Comparison of ENCODE assay signal across 10 cellular contexts in the genomic region with DNA sequence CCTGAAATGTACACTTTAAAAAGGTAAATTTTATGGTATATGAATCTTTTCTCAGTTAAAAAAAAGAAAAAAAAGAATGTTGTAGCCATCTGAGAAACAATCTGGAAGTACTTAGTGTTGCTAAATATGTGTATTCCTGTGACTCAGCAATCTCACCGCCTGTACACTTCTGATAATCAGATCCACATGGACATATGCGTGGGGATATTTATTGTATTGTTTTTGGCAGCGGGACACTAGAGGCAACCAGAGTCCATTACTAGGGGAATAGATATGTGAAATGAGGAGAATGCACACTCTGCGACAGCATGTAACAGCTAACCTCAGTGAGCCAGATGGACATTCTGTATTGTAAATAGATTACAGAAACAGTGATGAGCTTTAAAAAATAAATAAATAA.
DNase-seq lines count a peak whose midpoint lies in the region; FAIRE-seq and TF ChIP-seq lines count a peak whose summit lies in the region.
"Had no signal": no experiment of that assay in that cellular context is flagged by ENCODE, and none has a peak within 500 bp of the region (broad histone marks: within the 10 kb centered on the region; RNA-seq: fewer than 3 reads in every experiment).

No MANE protein-coding gene starts in this region.

- H3K4me3 ChIP-seq in fibroblast of lung (replicated peaks in 1 of 4; ENCODE audit: control extremely low read depth in 1 of 4, insufficient read depth in 1 of 4, low read depth in 3 of 4, low read length in 4 of 4) = no peak overlapping the region
- H3K4me3 ChIP-seq in skeletal muscle satellite cell (ENCODE audit: low read length) = no peak overlapping the region

- H3K4me1 ChIP-seq in fibroblast of lung (ENCODE audit: control insufficient read depth, extremely low read depth, insufficient read depth, low read length) (peaks cover 14% of the 10 kb centered on the region), skeletal muscle satellite cell (ENCODE audit: control insufficient read depth, insufficient read depth, low read length) (peaks cover 43% of the 10 kb centered on the region)

- TF ChIP-seq CTCF in fibroblast of lung (conservative IDR thresholded peaks at IDR 0.05 in 1 of 2, IDR thresholded peaks at IDR 0.05 in 1 of 2; ENCODE audit: low read depth in 1 of 2, low read length in 2 of 2) = no peak
- no peak for TF ChIP-seq CTCF in D721Med (IDR thresholded peaks at IDR 0.05; ENCODE audit: insufficient read depth, missing control alignments)

- H2AFZ ChIP-seq in fibroblast of lung (ENCODE audit: low read length) = no peak overlapping the region

- no peak for FAIRE-seq in D721Med (lab: Jason Lieb, UNC)
- FAIRE-seq in urothelium cell line (lab: Jason Lieb, UNC) = no peak

- no peak overlapping the region for H3K4me2 ChIP-seq in fibroblast of lung (ENCODE audit: extremely low read depth, insufficient read depth, low read length)
- peak overlapping the region; percentile 46 for H3K4me2 ChIP-seq in skeletal muscle satellite cell (ENCODE audit: low read length)

- H4K20me1 ChIP-seq in fibroblast of lung (ENCODE audit: control insufficient read depth, extremely low read depth, insufficient read depth, low read length) = no peaks in the 10 kb centered on the region

- peak; percentile 97 for DNase-seq in GM04503 (ENCODE audit: low read depth)
- DNase-seq in T1000 (lab: John Stamatoyannopoulos, UW) = peak; percentile 45
- peak; percentile 95 to 99 for DNase-seq in fibroblast of lung (ENCODE audit: low read depth in 2 of 2)
- no peak for DNase-seq in D721Med (ENCODE audit: insufficient read length, low spot score)
- no peak for DNase-seq in urothelium cell line (ENCODE audit: low spot score)
- DNase-seq in COLO829 (ENCODE audit: low spot score) = no peak
- DNase-seq: activated naive CD4-positive, alpha-beta T cell treated with anti-CD3 and anti-CD28 coated beads, Interleukin-2, amount 50 U/mL, for 16 hours; Kasumi-1; PC-3 had no signal

- H3K27me3 ChIP-seq in fibroblast of lung (ENCODE audit: control insufficient read depth, insufficient read depth, low read length) = no peaks in the 10 kb centered on the region
- H3K27me3 ChIP-seq in skeletal muscle satellite cell (ENCODE audit: control insufficient read depth, insufficient read depth, low read length) = no peaks in the 10 kb centered on the region

- no peaks in the 10 kb centered on the region for H3K9me3 ChIP-seq in fibroblast of lung (ENCODE audit: control insufficient read depth, insufficient read depth, low read depth, low read length)
- no peaks in the 10 kb centered on the region for H3K9me3 ChIP-seq in skeletal muscle satellite cell (replicated peaks; ENCODE audit: low read length)

- H3K27ac ChIP-seq in fibroblast of lung (ENCODE audit: insufficient read depth, low read length) = peak overlapping the region; percentile 71

- H3K9ac ChIP-seq in fibroblast of lung (ENCODE audit: insufficient read depth, low read length) = no peak overlapping the region
- H3K9ac ChIP-seq in skeletal muscle satellite cell (ENCODE audit: low read depth, low read length) = no peak overlapping the region

- H3K79me2 ChIP-seq in fibroblast of lung (ENCODE audit: control insufficient read depth, insufficient read depth, low read length) = no peaks in the 10 kb centered on the region

- H3K36me3 ChIP-seq in fibroblast of lung (ENCODE audit: control insufficient read depth, insufficient read depth, low read length) = no peaks in the 10 kb centered on the region
- no peaks in the 10 kb centered on the region for H3K36me3 ChIP-seq in skeletal muscle satellite cell (ENCODE audit: insufficient read depth, low read length)

Comparison
In these comparisons a context has a peak if more than half of its experiments do, and no peak if none do; other contexts are left out.
1. DNase-seq: peak in GM04503 (single experiment), T1000 (single experiment) and fibroblast of lung (2 of 2); none in D721Med (single experiment), urothelium cell line (single experiment) and COLO829 (single experiment).